In the genomic region with DNA sequence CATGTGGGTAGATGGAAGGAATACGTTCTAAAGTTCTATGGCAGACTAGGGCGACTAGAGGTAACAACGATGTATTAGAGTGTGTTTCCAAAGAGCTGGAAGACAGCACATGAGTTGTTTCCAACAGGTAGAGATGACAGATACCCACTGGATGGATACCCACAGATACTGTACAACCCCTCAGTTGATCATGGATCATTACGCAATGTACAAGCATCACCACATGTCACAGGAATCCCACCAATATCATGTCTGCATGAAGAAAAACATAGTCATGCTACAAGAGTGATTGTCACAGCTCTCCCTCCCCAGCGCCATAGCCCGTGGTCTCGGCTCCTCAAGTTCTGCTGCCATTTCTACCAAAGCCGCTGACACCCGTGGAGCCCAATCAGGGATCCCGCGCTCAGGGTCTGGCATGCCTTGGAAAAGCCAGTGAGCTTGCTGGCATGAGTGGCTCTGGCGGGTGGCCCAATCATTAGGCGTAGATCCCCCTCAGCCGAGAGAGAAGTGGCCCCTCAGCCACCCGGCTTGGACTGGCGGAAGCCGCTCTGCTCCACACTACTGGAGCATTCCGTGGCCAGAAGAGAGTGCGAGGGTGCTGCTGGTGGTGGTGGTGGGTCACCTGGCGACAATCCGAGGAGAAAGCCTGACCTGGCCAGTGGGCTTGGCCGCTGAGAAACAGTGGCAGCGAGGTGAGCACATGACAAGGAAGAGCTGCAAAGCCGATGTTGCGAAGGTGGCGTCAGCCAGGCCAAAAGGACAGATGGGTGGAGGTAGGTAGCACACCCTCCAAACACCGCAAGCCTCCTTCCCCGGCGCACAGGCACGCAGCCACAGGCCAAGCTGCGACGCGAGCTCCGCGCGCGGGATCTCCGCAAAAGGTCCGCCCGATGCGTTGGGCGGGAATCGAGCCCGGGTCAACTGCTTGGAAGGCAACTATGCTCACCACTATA, we compare ENCODE assay signal across 1 cellular context.
TF ChIP-seq lines count a peak whose summit lies in the region.

No MANE protein-coding gene starts in this region.

TF ChIP-seq in GM12878, 131 proteins besides CTCF, POLR2A, EP300 and RAD21:
- TF ChIP-seq, protein P1, sequence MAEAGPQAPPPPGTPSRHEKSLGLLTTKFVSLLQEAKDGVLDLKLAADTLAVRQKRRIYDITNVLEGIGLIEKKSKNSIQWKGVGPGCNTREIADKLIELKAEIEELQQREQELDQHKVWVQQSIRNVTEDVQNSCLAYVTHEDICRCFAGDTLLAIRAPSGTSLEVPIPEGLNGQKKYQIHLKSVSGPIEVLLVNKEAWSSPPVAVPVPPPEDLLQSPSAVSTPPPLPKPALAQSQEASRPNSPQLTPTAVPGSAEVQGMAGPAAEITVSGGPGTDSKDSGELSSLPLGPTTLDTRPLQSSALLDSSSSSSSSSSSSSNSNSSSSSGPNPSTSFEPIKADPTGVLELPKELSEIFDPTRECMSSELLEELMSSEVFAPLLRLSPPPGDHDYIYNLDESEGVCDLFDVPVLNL (IDR thresholded peaks at IDR 0.05; ENCODE audit: low read depth, low read length) = no peak
- TF ChIP-seq RAD51 (IDR thresholded peaks at IDR 0.05) (no peak), SREBF2 (IDR thresholded peaks at IDR 0.05; ENCODE audit: low read length) (no peak), RUNX3 (IDR thresholded peaks at IDR 0.05; ENCODE audit: low read length) (no peak), NR2F1 (conservative IDR thresholded peaks at IDR 0.05) (no peak), ZNF217 (IDR thresholded peaks at IDR 0.05) (no peak), SMARCA5 (IDR thresholded peaks at IDR 0.05) (no peak), MYB (IDR thresholded peaks at IDR 0.05; ENCODE audit: borderline replicate concordance, low read depth, low read length) (no peak), KDM1A (IDR thresholded peaks at IDR 0.05; ENCODE audit: borderline replicate concordance) (no peak), FOS (IDR thresholded peaks at IDR 0.05; ENCODE audit: borderline replicate concordance, extremely low read depth, insufficient read length) (no peak), JUND (IDR thresholded peaks at IDR 0.05; ENCODE audit: low read depth, low read length) (no peak), MXI1 (IDR thresholded peaks at IDR 0.05; ENCODE audit: low read depth, low read length) (no peak), TAF1 (IDR thresholded peaks at IDR 0.05; ENCODE audit: borderline replicate concordance, low read depth, low read length) (no peak), SUZ12 (IDR thresholded peaks at IDR 0.05; ENCODE audit: unreplicated experiment) (no peak), KAT2A (conservative IDR thresholded peaks at IDR 0.05; ENCODE audit: control insufficient read depth, low read depth, low read length) (no peak), NFYA (IDR thresholded peaks at IDR 0.05; ENCODE audit: borderline replicate concordance, low read depth, low read length) (no peak)
- TF ChIP-seq, protein P2, sequence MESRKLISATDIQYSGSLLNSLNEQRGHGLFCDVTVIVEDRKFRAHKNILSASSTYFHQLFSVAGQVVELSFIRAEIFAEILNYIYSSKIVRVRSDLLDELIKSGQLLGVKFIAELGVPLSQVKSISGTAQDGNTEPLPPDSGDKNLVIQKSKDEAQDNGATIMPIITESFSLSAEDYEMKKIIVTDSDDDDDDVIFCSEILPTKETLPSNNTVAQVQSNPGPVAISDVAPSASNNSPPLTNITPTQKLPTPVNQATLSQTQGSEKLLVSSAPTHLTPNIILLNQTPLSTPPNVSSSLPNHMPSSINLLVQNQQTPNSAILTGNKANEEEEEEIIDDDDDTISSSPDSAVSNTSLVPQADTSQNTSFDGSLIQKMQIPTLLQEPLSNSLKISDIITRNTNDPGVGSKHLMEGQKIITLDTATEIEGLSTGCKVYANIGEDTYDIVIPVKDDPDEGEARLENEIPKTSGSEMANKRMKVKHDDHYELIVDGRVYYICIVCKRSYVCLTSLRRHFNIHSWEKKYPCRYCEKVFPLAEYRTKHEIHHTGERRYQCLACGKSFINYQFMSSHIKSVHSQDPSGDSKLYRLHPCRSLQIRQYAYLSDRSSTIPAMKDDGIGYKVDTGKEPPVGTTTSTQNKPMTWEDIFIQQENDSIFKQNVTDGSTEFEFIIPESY (IDR thresholded peaks at IDR 0.05) = no peak
- TF ChIP-seq, protein P3, sequence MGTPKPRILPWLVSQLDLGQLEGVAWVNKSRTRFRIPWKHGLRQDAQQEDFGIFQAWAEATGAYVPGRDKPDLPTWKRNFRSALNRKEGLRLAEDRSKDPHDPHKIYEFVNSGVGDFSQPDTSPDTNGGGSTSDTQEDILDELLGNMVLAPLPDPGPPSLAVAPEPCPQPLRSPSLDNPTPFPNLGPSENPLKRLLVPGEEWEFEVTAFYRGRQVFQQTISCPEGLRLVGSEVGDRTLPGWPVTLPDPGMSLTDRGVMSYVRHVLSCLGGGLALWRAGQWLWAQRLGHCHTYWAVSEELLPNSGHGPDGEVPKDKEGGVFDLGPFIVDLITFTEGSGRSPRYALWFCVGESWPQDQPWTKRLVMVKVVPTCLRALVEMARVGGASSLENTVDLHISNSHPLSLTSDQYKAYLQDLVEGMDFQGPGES (IDR thresholded peaks at IDR 0.05) = no peak
- TF ChIP-seq, protein P4, sequence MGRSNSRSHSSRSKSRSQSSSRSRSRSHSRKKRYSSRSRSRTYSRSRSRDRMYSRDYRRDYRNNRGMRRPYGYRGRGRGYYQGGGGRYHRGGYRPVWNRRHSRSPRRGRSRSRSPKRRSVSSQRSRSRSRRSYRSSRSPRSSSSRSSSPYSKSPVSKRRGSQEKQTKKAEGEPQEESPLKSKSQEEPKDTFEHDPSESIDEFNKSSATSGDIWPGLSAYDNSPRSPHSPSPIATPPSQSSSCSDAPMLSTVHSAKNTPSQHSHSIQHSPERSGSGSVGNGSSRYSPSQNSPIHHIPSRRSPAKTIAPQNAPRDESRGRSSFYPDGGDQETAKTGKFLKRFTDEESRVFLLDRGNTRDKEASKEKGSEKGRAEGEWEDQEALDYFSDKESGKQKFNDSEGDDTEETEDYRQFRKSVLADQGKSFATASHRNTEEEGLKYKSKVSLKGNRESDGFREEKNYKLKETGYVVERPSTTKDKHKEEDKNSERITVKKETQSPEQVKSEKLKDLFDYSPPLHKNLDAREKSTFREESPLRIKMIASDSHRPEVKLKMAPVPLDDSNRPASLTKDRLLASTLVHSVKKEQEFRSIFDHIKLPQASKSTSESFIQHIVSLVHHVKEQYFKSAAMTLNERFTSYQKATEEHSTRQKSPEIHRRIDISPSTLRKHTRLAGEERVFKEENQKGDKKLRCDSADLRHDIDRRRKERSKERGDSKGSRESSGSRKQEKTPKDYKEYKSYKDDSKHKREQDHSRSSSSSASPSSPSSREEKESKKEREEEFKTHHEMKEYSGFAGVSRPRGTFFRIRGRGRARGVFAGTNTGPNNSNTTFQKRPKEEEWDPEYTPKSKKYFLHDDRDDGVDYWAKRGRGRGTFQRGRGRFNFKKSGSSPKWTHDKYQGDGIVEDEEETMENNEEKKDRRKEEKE (IDR thresholded peaks at IDR 0.05) = no peak
